ENCODE assay signal across 11 cellular contexts in the genomic region with DNA sequence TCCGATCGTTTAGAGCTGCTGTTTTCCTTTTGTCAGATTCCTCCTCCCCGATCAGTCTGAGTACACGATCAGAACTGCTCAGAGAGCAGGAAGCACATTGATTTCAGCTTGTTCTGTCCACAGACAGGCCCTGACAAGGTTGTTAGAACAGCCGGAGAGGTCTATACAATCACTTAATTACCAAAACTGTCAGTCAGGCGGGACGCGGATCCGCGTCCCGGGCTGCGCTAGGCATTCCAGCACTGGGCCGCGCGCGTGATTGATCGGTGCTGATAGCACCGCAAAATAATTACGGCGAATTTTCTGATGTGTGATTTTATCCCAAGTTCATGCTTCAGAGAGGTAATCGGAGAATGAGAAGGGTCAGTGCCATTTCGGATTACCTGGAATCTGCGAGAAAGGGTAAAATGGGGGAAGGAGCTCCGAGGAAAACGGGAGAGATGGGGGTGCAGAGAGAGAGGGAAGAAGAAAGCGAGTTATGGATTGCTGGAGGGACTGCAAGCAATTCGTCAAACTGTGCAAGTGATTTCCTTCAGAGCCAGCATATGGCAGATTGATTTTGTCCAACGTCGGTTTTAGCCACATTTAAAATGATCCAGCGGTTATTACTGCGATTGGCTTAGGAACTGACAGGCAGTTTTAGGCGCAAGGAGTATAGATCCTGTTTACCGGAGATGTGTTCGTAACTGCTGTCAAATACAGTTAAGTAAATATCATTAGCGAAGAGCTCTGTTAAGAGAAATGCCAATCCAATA. TPM values are rescaled to one million over a fixed set of nuclear protein-coding genes. Genes with fewer than 3 reads are reported as not detected.
DNase-seq lines count a peak whose midpoint lies in the region; ATAC-seq, FAIRE-seq and TF ChIP-seq lines count a peak whose summit lies in the region.
"Had no signal": no experiment of that assay in that cellular context is flagged by ENCODE, and none has a peak within 500 bp of the region (broad histone marks: within the 10 kb centered on the region; RNA-seq: fewer than 3 reads in every experiment).

No MANE protein-coding gene starts in this region.

- no peak for TF ChIP-seq CTCF in keratinocyte (optimal IDR thresholded peaks at IDR 0.05 in 1 of 3, IDR thresholded peaks at IDR 0.05 in 1 of 3, conservative IDR thresholded peaks at IDR 0.05 in 1 of 3; ENCODE audit: extremely low read depth in 1 of 3, insufficient read depth in 2 of 3, low read length in 3 of 3)

- FAIRE-seq in keratinocyte (lab: Jason Lieb, UNC), result no peak
- FAIRE-seq: GM18507, islet of Langerhans had no signal

- H3K4me3 Mint-ChIP-seq in activated naive CD8-positive, alpha-beta T cell treated with anti-CD3 and anti-CD28 coated beads, Interleukin-2, amount 50 U/mL, for 24 hours, result peak overlapping the region; percentile 63

- peak overlapping the region; percentile 9 for H2AFZ ChIP-seq in keratinocyte (ENCODE audit: control insufficient read depth, low read length)

- peaks cover 9% of the 10 kb centered on the region for H3K4me1 ChIP-seq in keratinocyte (ENCODE audit: control insufficient read depth, extremely low read depth, insufficient read depth, low read length)

- H3K4me1 Mint-ChIP-seq in activated naive CD8-positive, alpha-beta T cell treated with anti-CD3 and anti-CD28 coated beads, Interleukin-2, amount 50 U/mL, for 24 hours, result peaks cover 54% of the 10 kb centered on the region

- H3K27ac ChIP-seq in keratinocyte (ENCODE audit: control insufficient read depth, insufficient read depth, low read length) (no peak overlapping the region), skin epidermis (no peak overlapping the region)

- H3K4me3 ChIP-seq in keratinocyte (ENCODE audit: control insufficient read depth in 2 of 3, extremely low read depth in 1 of 3, insufficient read depth in 2 of 3, low read depth in 1 of 3, low read length in 3 of 3), result peak overlapping the region in 2 of 3 experiments; percentile 14 to 42
- peak overlapping the region in 5 of 7 experiments; percentile 0 to 29 (median 4) for H3K4me3 ChIP-seq in skin epidermis

- H3K27me3 ChIP-seq in keratinocyte (ENCODE audit: control insufficient read depth, extremely low read depth, insufficient read depth, low read length), result peaks cover 94% of the 10 kb centered on the region

- ATAC-seq in activated naive CD8-positive, alpha-beta T cell treated with anti-CD3 and anti-CD28 coated beads, Interleukin-2, amount 50 U/mL, for 24 hours, result no peak
- no peak for ATAC-seq in HG03135 (IDR thresholded peaks at IDR 0.05; ENCODE audit: unreplicated experiment)

- H3K9me3 ChIP-seq in keratinocyte (ENCODE audit: control insufficient read depth, low read depth, low read length), result peaks cover 9% of the 10 kb centered on the region

- H3K79me2 ChIP-seq in keratinocyte (ENCODE audit: control insufficient read depth, insufficient read depth, low read length), result no peaks in the 10 kb centered on the region

- H3K36me3 ChIP-seq in keratinocyte (ENCODE audit: control insufficient read depth in 2 of 2, extremely low read depth in 1 of 2, insufficient read depth in 2 of 2, low read length in 2 of 2), result no peaks in the 10 kb centered on the region

- H4K20me1 ChIP-seq in keratinocyte (ENCODE audit: control insufficient read depth, extremely low read depth, insufficient read depth, low read length), result peaks cover 6% of the 10 kb centered on the region

- H3K9me3 Mint-ChIP-seq in activated naive CD8-positive, alpha-beta T cell treated with anti-CD3 and anti-CD28 coated beads, Interleukin-2, amount 50 U/mL, for 24 hours, result peaks cover 14% of the 10 kb centered on the region

- H3K9me1 ChIP-seq in keratinocyte (ENCODE audit: control insufficient read depth, extremely low read depth, insufficient read depth, low read length), result peaks cover 2% of the 10 kb centered on the region

- dilution Hi-C loops in keratinocyte (cut with MboI; ENCODE audit: extremely low pct_ligation_motif_present, low sequenced_read_pairs), result no loop called here

- peak overlapping the region; percentile 18 for H3K27ac Mint-ChIP-seq in activated naive CD8-positive, alpha-beta T cell treated with anti-CD3 and anti-CD28 coated beads, Interleukin-2, amount 50 U/mL, for 24 hours

- H3K36me3 Mint-ChIP-seq in activated naive CD8-positive, alpha-beta T cell treated with anti-CD3 and anti-CD28 coated beads, Interleukin-2, amount 50 U/mL, for 24 hours (ENCODE audit: low read depth), result peaks cover 14% of the 10 kb centered on the region

- no peak overlapping the region for H3K9ac ChIP-seq in keratinocyte (ENCODE audit: control insufficient read depth, extremely low read depth, insufficient read depth, low read length)

- DNase-seq in NCI-H748 (lab: John Stamatoyannopoulos, UW; ENCODE audit: unreplicated experiment) (peak; percentile 55), NCI-H748 treated with DMSO at 0.1 percent for 48 hours (lab: John Stamatoyannopoulos, UW) (no peak), keratinocyte (ENCODE audit: low read depth, low spot score) (no peak), T1000 (lab: John Stamatoyannopoulos, UW) (no peak), NCI-H1436 (lab: John Stamatoyannopoulos, UW) (no peak)
- no peak for DNase-seq in activated naive CD8-positive, alpha-beta T cell treated with anti-CD3 and anti-CD28 coated beads, Interleukin-2, amount 50 U/mL, for 24 hours
- DNase-seq: MV-4-11 had no signal

- H3K4me2 ChIP-seq in keratinocyte (ENCODE audit: control insufficient read depth, extremely low read depth, insufficient read depth, low read depth, low read length), result peak overlapping the region; percentile 71

- H3K27me3 Mint-ChIP-seq in activated naive CD8-positive, alpha-beta T cell treated with anti-CD3 and anti-CD28 coated beads, Interleukin-2, amount 50 U/mL, for 24 hours, result peaks cover 96% of the 10 kb centered on the region

RNA-seq across cellular contexts. Expression of a gene that starts 9.0 kb away (rescaled TPM):
- polyA plus RNA-seq in keratinocyte, result not detected in 3 replicates
- not detected for polyA plus RNA-seq in keratinocyte (2011; ENCODE audit: low read depth)
- not detected in 2 replicates for polyA plus RNA-seq in keratinocyte (2011; cell fraction: cytosol; rRNA removed)
- polyA plus RNA-seq in keratinocyte (2011; cell fraction: nucleus; rRNA removed), result not detected in 2 replicates
- not detected in 2 replicates for polyA plus RNA-seq in keratinocyte (2012; ENCODE audit: low replicate concordance)
- not detected in 3 replicates for polyA minus RNA-seq in keratinocyte
- polyA minus RNA-seq in keratinocyte (2011; cell fraction: cytosol; rRNA and poly(A)+ RNA removed), result not detected
- polyA minus RNA-seq in keratinocyte (2011; cell fraction: nucleus; rRNA and poly(A)+ RNA removed), result not detected in 2 replicates
